Comparison of ENCODE assay signal across 8 cellular contexts in genomic region chr2:173077506-173078177, GRCh38. TPM values are rescaled to one million over a fixed set of nuclear protein-coding genes. Genes with fewer than 3 reads are reported as not detected.
DNase-seq lines count a peak whose midpoint lies in the region; ATAC-seq, FAIRE-seq and TF ChIP-seq lines count a peak whose summit lies in the region.

No MANE protein-coding gene starts in this region.

- WGBS in A549 (ENCODE audit: missing lambda C conversion rate), result 8% methylated on average over 5 of the region's 5 CpGs

- POLR2A ChIA-PET in A549 (lab: Yijun Ruan, JAX), result interaction anchor here (1.2 to 1.3 kb wide), 2 partner anchors 28 to 82 kb away, joined by 4 read pairs; no protein-coding TSS in a partner anchor
- POLR2A ChIA-PET in HCT116 (lab: Charles Lee), result no interaction called here

- ATAC-seq in A549 (no peak), HCT116 (no peak), lower lobe of right lung (no peak), GM18867 (IDR thresholded peaks at IDR 0.05; ENCODE audit: unreplicated experiment) (no peak), HG02884 (IDR thresholded peaks at IDR 0.05; ENCODE audit: unreplicated experiment) (no peak)

- intact Hi-C loops in HCT116 (cut with micrococcal nuclease), result no loop called here
- intact Hi-C loops in lower lobe of right lung (cut with DNase I), result no loop called here

- H3K27me3 ChIP-seq in HCT116 (ENCODE audit: insufficient read depth, low read length), result no peaks in the 10 kb centered on the region
- H3K27me3 ChIP-seq in lower lobe of right lung (ENCODE audit: low read depth), result no peaks in the 10 kb centered on the region

- peaks cover 63% of the 10 kb centered on the region for H3K79me2 ChIP-seq in HCT116 (ENCODE audit: insufficient read depth, low read length)

- TF ChIP-seq RAD21 in A549 (conservative IDR thresholded peaks at IDR 0.05 in 1 of 2, IDR thresholded peaks at IDR 0.05 in 1 of 2) (no peak), HCT116 (IDR thresholded peaks at IDR 0.05; ENCODE audit: low read depth) (no peak)

- no peak for FAIRE-seq in A549 (lab: Jason Lieb, UNC)

- RAD21 ChIA-PET in HCT116 (lab: Charles Lee; ENCODE audit: low non-redundant PET in 1 of 2, low total read pairs in 2 of 2, uncharacterized antibody in 2 of 2, unreplicated experiment in 2 of 2), result no interaction called here

- H3K4me3 ChIP-seq in A549 (peak overlapping the region; percentile 88), HCT116 (replicated peaks in 1 of 2; ENCODE audit: low read depth in 1 of 2, low read length in 2 of 2) (peak overlapping the region in 1 of 2 experiments; percentile 77; a peak in 1 of 4 replicates), astrocyte of the cerebellum (ENCODE audit: low read depth, low read length) (no peak overlapping the region), lower lobe of right lung (peak overlapping the region; percentile 84)

- H4K20me1 ChIP-seq in HCT116 (ENCODE audit: insufficient read depth), result no peaks in the 10 kb centered on the region

- H2AFZ ChIP-seq in HCT116 (ENCODE audit: low read depth, low read length, poor library complexity, severe bottlenecking), result no peak overlapping the region

- CTCF ChIA-PET in A549 (lab: Yijun Ruan, JAX) (interaction anchor here (2.5 to 2.8 kb wide), 2 partner anchors 50 to 132 kb away, joined by 11 to 18 read pairs; no protein-coding TSS in a partner anchor), HCT116 (lab: Charles Lee) (interaction anchor here (1.5 kb wide), 1 partner anchor 50 kb away, joined by 3 read pairs; no protein-coding TSS in a partner anchor)

- no peak for TF ChIP-seq POLR2A in A549 (IDR thresholded peaks at IDR 0.05; ENCODE audit: low read length)
- TF ChIP-seq POLR2A in HCT116 (IDR thresholded peaks at IDR 0.05; ENCODE audit: borderline replicate concordance, extremely low read depth, insufficient read depth, insufficient read length), result no peak

- H3K9me3 ChIP-seq in A549 (no peaks in the 10 kb centered on the region), HCT116 (ENCODE audit: control insufficient read depth in 1 of 2, insufficient read depth in 1 of 2, low read depth in 1 of 2, low read length in 2 of 2) (no peaks in the 10 kb centered on the region), lower lobe of right lung (no peaks in the 10 kb centered on the region)

- BruUV-seq in HCT116 (replicated peaks; lab: Mats Ljungman, UMichigan), result no TSS peak

- H3K4me1 ChIP-seq in A549 (peaks cover 37% of the 10 kb centered on the region), HCT116 (ENCODE audit: control insufficient read depth in 1 of 2, insufficient read depth in 2 of 2, low read length in 2 of 2) (peaks cover 14 to 29% of the 10 kb centered on the region in 2 experiments), lower lobe of right lung (peaks cover 18% of the 10 kb centered on the region)

- peak overlapping the region; percentile 83; the same call in 1 of the 2 replicates for H3K9ac ChIP-seq in HCT116 (ENCODE audit: low read length)

- H3K27ac ChIP-seq in A549, result peak overlapping the region; percentile 73 to 98
- no peak overlapping the region for H3K27ac ChIP-seq in HCT116 (ENCODE audit: low read depth, low read length)
- peak overlapping the region; percentile 94 for H3K27ac ChIP-seq in lower lobe of right lung

- in situ Hi-C loops in astrocyte of the cerebellum (cut with HindIII; ENCODE audit: low sequenced_read_pairs), result no loop called here

- H3K4me2 ChIP-seq in A549 (peak overlapping the region; percentile 98), HCT116 (ENCODE audit: low read length) (peak overlapping the region; percentile 96)

- H3K36me3 ChIP-seq in HCT116 (ENCODE audit: control insufficient read depth in 1 of 2, insufficient read depth in 2 of 2, low read length in 2 of 2) (no peaks in the 10 kb centered on the region), lower lobe of right lung (no peaks in the 10 kb centered on the region)

- TF ChIP-seq CTCF in A549 (IDR thresholded peaks at IDR 0.05) (no peak), HCT116 (IDR thresholded peaks at IDR 0.05 in 2 of 3, conservative IDR thresholded peaks at IDR 0.05 in 1 of 3; ENCODE audit: borderline replicate concordance in 1 of 3, insufficient read depth in 1 of 3, low read depth in 2 of 3, low read length in 2 of 3) (no peak), astrocyte of the cerebellum (IDR thresholded peaks at IDR 0.05; ENCODE audit: low read depth, low read length, missing control alignments) (no peak), lower lobe of right lung (IDR thresholded peaks at IDR 0.05) (no peak)

- TF ChIP-seq EP300 in A549 (IDR thresholded peaks at IDR 0.05), result no peak

- DNase-seq in A549 (ENCODE audit: low read depth in 1 of 2, low spot score in 1 of 2) (no peak), HCT116 (ENCODE audit: low read depth, low spot score) (no peak), astrocyte of the cerebellum (ENCODE audit: low read depth) (peak; percentile 6), lower lobe of right lung (no peak), NCI-H1417 (lab: John Stamatoyannopoulos, UW) (no peak), cerebellar nuclear complex (lab: John Stamatoyannopoulos, UW) (no peak)

- H3K9me2 ChIP-seq in HCT116 (ENCODE audit: insufficient read depth), result no peaks in the 10 kb centered on the region

TF ChIP-seq in A549, 52 proteins besides CTCF, POLR2A, EP300 and RAD21:
- TF ChIP-seq MYC (IDR thresholded peaks at IDR 0.05; ENCODE audit: borderline replicate concordance, low read length) (no peak), CEBPB (IDR thresholded peaks at IDR 0.05) (peak; percentile 2 to 11; a peak in 1 of 4 replicates)

TF ChIP-seq in HCT116, 20 proteins besides CTCF, POLR2A, EP300 and RAD21:
- TF ChIP-seq EZH2phosphoT487 (IDR thresholded peaks at IDR 0.05; ENCODE audit: borderline replicate concordance) (no peak), SRF (IDR thresholded peaks at IDR 0.05; ENCODE audit: low read depth) (peak; percentile 85)
TF ChIP-seq in HCT116: peak in this region for 1.

RNA-seq across cellular contexts. Expression of gene MAP3K20, which starts 2.0 kb away (rescaled TPM):
- polyA plus RNA-seq in A549 (2011; rRNA removed) (76.7 and 80.7 TPM in 2 replicates), A549 (2017; fragmentation: RNase III; extraction: RNeasy Plus Mini Kit Qiagen cat#74134 plus additional on column Dnase treatment) (34.1 to 34.7 TPM (median 34.2 TPM) in 3 replicates)
- polyA plus RNA-seq in A549 (2012; cell fraction: cytosol; rRNA removed), result 13.8 and 14.9 TPM in 2 replicates
- 6.8 and 8.7 TPM in 2 replicates for polyA plus RNA-seq in A549 (2012; cell fraction: nucleus; rRNA removed)
- polyA minus RNA-seq in A549 (2011; rRNA and poly(A)+ RNA removed), result 52.0 and 55.0 TPM in 2 replicates
- total RNA-seq in HCT116 (2021; ENCODE audit: unreplicated experiment) (40.0 TPM), lower lobe of right lung (40.8 TPM)
- polyA plus RNA-seq in HCT116 (2012), result 15.1 and 19.0 TPM in 2 replicates

Comparison
In these comparisons a context has a peak if more than half of its experiments do, and no peak if none do; other contexts are left out.
1. Of the 6 proteins assayed by ChIP-seq in both A549 and HCT116: peak only in A549: CEBPB; only in HCT116: none; in both: none; in neither: 5.